ENCODE assay signal across 22 cellular contexts in genomic region chr16:13005836-13006235, GRCh38.
DNase-seq lines count a peak whose midpoint lies in the region; ATAC-seq and TF ChIP-seq lines count a peak whose summit lies in the region.
"Had no signal": no experiment of that assay in that cellular context is flagged by ENCODE, and none has a peak within 500 bp of the region (broad histone marks: within the 10 kb centered on the region; RNA-seq: fewer than 3 reads in every experiment).

No MANE protein-coding gene starts in this region.

- no peak overlapping the region for H3K27ac ChIP-seq in dorsolateral prefrontal cortex
- H3K27ac ChIP-seq: 22Rv1; A549; BLaER1 treated with 17β-estradiol and CSF1 and Interleukin-3, amounts not matched to agents 10 nM and 100 nM had no signal

- no peak for TF ChIP-seq CTCF in dorsolateral prefrontal cortex (IDR thresholded peaks at IDR 0.05 in 54 of 56, conservative IDR thresholded peaks at IDR 0.05 in 2 of 56; ENCODE audit: low read depth in 1 of 56, partially characterized antibody in 56 of 56)

- H3K4me3 ChIP-seq in dorsolateral prefrontal cortex, result no peak overlapping the region
- H3K4me3 ChIP-seq: A549; BLaER1 treated with 17β-estradiol and CSF1 and Interleukin-3, amounts not matched to agents 10 nM and 100 nM; GM12878 had no signal

- peak; percentile 4 for DNase-seq in DMS53 (lab: John Stamatoyannopoulos, UW)
- DNase-seq in DMS53 treated with DMSO at 0.1 percent for 48 hours (lab: John Stamatoyannopoulos, UW; ENCODE audit: unreplicated experiment), result no peak
- DNase-seq in dorsolateral prefrontal cortex, result peak in 6 of 10 donors; percentile 9 to 51 (median 44)
- DNase-seq in left kidney (ENCODE audit: low read depth, low spot score), result peak; percentile 41
- peak; percentile 39 for DNase-seq in retina
- no peak for DNase-seq in DMS79 (lab: John Stamatoyannopoulos, UW)
- no peak for DNase-seq in DMS79 treated with DMSO at 0.1 percent for 48 hours (lab: John Stamatoyannopoulos, UW)
- DNase-seq: CD8-positive, alpha-beta T cell; DMS 273 treated with DMSO at 0.1 percent for 48 hours; DND-41; EL; GOT3; H7; HFFc6; KBM-7 had no signal

- intact Hi-C loops in dorsolateral prefrontal cortex (cut with DNase I), result no loop called here

- ATAC-seq in GM21786 (IDR thresholded peaks at IDR 0.05; ENCODE audit: unreplicated experiment), result no peak
- ATAC-seq: A549; CD8-positive, alpha-beta T cell; GM12878; HCT116; HepG2 had no signal

- peaks cover 0 to 4% (median 0%) of the 10 kb centered on the region in 45 donors for H3K27me3 ChIP-seq in dorsolateral prefrontal cortex
- H3K27me3 ChIP-seq: BLaER1 treated with 17β-estradiol and CSF1 and Interleukin-3, amounts not matched to agents 10 nM and 100 nM had no signal

Comparison
In these comparisons a context has a peak if more than half of its experiments do, and no peak if none do; other contexts are left out.
1. DNase-seq: peak in DMS53 (single experiment), dorsolateral prefrontal cortex (6 of 10), left kidney (single experiment) and retina (single experiment); none in DMS53 treated with DMSO at 0.1 percent for 48 hours (single experiment), DMS79 (single experiment) and DMS79 treated with DMSO at 0.1 percent for 48 hours (single experiment).